Comparison of ENCODE assay signal across 1 cellular context in genomic region chr13:31159306-31159705, GRCh38.
TF ChIP-seq lines count a peak whose summit lies in the region.

No MANE protein-coding gene starts in this region.

TF ChIP-seq in K562, 482 proteins besides CTCF, POLR2A, EP300 and RAD21 (continued from another document):
- no peak for TF ChIP-seq TSHZ1 (CRISPR knock-in tag; IDR thresholded peaks at IDR 0.05)
- no peak for TF ChIP-seq ZNF311 (CRISPR knock-in tag; IDR thresholded peaks at IDR 0.05)
- no peak for TF ChIP-seq KDM5B (IDR thresholded peaks at IDR 0.05; ENCODE audit: insufficient replicate concordance, low read depth, low read length)
- TF ChIP-seq SREBF2 (CRISPR knock-in tag; IDR thresholded peaks at IDR 0.05): no peak
- no peak for TF ChIP-seq MTA3 (IDR thresholded peaks at IDR 0.05; ENCODE audit: borderline replicate concordance)
- no peak for TF ChIP-seq ZBTB5 (IDR thresholded peaks at IDR 0.05)
- no peak for TF ChIP-seq ZNF830 (CRISPR knock-in tag; IDR thresholded peaks at IDR 0.05)
- no peak for TF ChIP-seq SUPT5H (IDR thresholded peaks at IDR 0.05)
- no peak for TF ChIP-seq ID3 (CRISPR knock-in tag; IDR thresholded peaks at IDR 0.05)
- TF ChIP-seq ID3 (tag; IDR thresholded peaks at IDR 0.05): no peak
- TF ChIP-seq ZNF609 (CRISPR knock-in tag; IDR thresholded peaks at IDR 0.05; ENCODE audit: borderline replicate concordance): no peak
- no peak for TF ChIP-seq TCF7L2 (IDR thresholded peaks at IDR 0.05; ENCODE audit: low read depth, low read length)
- no peak for TF ChIP-seq THRAP3 (IDR thresholded peaks at IDR 0.05; ENCODE audit: borderline replicate concordance)
- no peak for TF ChIP-seq SRSF3 (IDR thresholded peaks at IDR 0.05; ENCODE audit: insufficient read depth, low read length)
- TF ChIP-seq SRSF1 (IDR thresholded peaks at IDR 0.05; ENCODE audit: low read depth, low read length): no peak
